ENCODE assay signal across 16 cellular contexts in genomic region chr1:114587203-114587991, GRCh38. TPM values are rescaled to one million over a fixed set of nuclear protein-coding genes. Genes with fewer than 3 reads are reported as not detected.
A peak's percentile ranks its signal among the peaks of the same experiment; 100 is the strongest.
DNase-seq lines count a peak whose midpoint lies in the region; ATAC-seq, FAIRE-seq and TF ChIP-seq lines count a peak whose summit lies in the region.
"Had no signal": no experiment of that assay in that cellular context is flagged by ENCODE, and none has a peak within 500 bp of the region (broad histone marks: within the 10 kb centered on the region; RNA-seq: fewer than 3 reads in every experiment).

No MANE protein-coding gene starts in this region.

- H3K18ac ChIP-seq in trophoblast cell (ENCODE audit: low read length), result no peak overlapping the region

- H4K20me1 ChIP-seq in Karpas-422 (ENCODE audit: insufficient read depth, low read depth, low read length), result no peaks in the 10 kb centered on the region
- H4K20me1 ChIP-seq: BLaER1 treated with 17β-estradiol and CSF1 and Interleukin-3, amounts not matched to agents 10 nM and 100 nM had no signal

- no peak overlapping the region for H3K4me3 ChIP-seq in heart left ventricle
- no peak overlapping the region for H3K4me3 ChIP-seq in right cardiac atrium (ENCODE audit: low read length)
- 0 out of 2 replicates have a peak overlapping the region, but pooled peaks have one; percentile 20 for H3K4me3 ChIP-seq in Karpas-422 (ENCODE audit: low read length)
- H3K4me3 ChIP-seq in bronchial epithelial cell (ENCODE audit: low read depth, low read length), result no peak overlapping the region
- H3K4me3 ChIP-seq in trophoblast cell (ENCODE audit: low read depth, low read length), result no peak overlapping the region
- H3K4me3 ChIP-seq: BLaER1 treated with 17β-estradiol and CSF1 and Interleukin-3, amounts not matched to agents 10 nM and 100 nM; GM12878; GM23248 had no signal

- TF ChIP-seq POLR2A in heart left ventricle (IDR thresholded peaks at IDR 0.05), result no peak

- H2BK5ac ChIP-seq in trophoblast cell (ENCODE audit: low read depth, low read length, poor library complexity), result no peak overlapping the region

- H2AFZ ChIP-seq in Karpas-422 (ENCODE audit: low read length), result peak overlapping the region; percentile 72
- no peak overlapping the region for H2AFZ ChIP-seq in trophoblast cell (ENCODE audit: insufficient read depth, low read length, poor library complexity)
- H2AFZ ChIP-seq: GM23248 had no signal

- no peak overlapping the region for H2BK120ac ChIP-seq in trophoblast cell (ENCODE audit: insufficient read depth, low read length, poor library complexity)

- H3K27me3 ChIP-seq in heart left ventricle, result no peaks in the 10 kb centered on the region
- no peaks in the 10 kb centered on the region for H3K27me3 ChIP-seq in right cardiac atrium (ENCODE audit: control insufficient read depth, insufficient read depth)
- no peaks in the 10 kb centered on the region for H3K27me3 ChIP-seq in Karpas-422 (ENCODE audit: low read length)
- H3K27me3 ChIP-seq in bronchial epithelial cell (ENCODE audit: control insufficient read depth, insufficient read depth, low read length), result no peaks in the 10 kb centered on the region
- H3K27me3 ChIP-seq in trophoblast cell (ENCODE audit: insufficient read depth, low read length), result no peaks in the 10 kb centered on the region
- H3K27me3 ChIP-seq: BLaER1 treated with 17β-estradiol and CSF1 and Interleukin-3, amounts not matched to agents 10 nM and 100 nM had no signal

- H3K79me2 ChIP-seq in Karpas-422 (ENCODE audit: low read length), result no peaks in the 10 kb centered on the region
- no peaks in the 10 kb centered on the region for H3K79me2 ChIP-seq in trophoblast cell (ENCODE audit: control insufficient read depth, insufficient read depth, low read length, poor library complexity)

- no peak overlapping the region for H3K4ac ChIP-seq in trophoblast cell (ENCODE audit: low read depth, low read length)

- intact Hi-C loops in heart left ventricle (cut with DNase I) (loop anchor here in 5 of 10 donors (5.0 to 10.0 kb wide), 5 partner anchors 75 to 243 kb away; partner anchors contain the start of genes CSDE1 (in 3 of the 5), NRAS (in 2 of the 5), DENND2C (in 1 of the 5) and TRIM33 (in 1 of the 5)), right cardiac atrium (cut with DNase I) (no loop called here)

- H3K4me2 ChIP-seq in Karpas-422 (ENCODE audit: low read depth, low read length, poor library complexity, severe bottlenecking) (peak overlapping the region; percentile 37), trophoblast cell (ENCODE audit: low read length) (no peak overlapping the region)
- H3K4me2 ChIP-seq: BLaER1 treated with 17β-estradiol and CSF1 and Interleukin-3, amounts not matched to agents 10 nM and 100 nM had no signal

- no peak overlapping the region for H4K91ac ChIP-seq in trophoblast cell (ENCODE audit: low read depth, low read length)

- peak; percentile 64 for FAIRE-seq in bronchial epithelial cell (lab: Jason Lieb, UNC)
- FAIRE-seq: GM12878, H54 had no signal

- ATAC-seq in heart left ventricle (no peak), right cardiac atrium (no peak), HG02870 (IDR thresholded peaks at IDR 0.05; ENCODE audit: unreplicated experiment) (no peak), HG03025 (IDR thresholded peaks at IDR 0.05; ENCODE audit: low FRiP score, unreplicated experiment) (no peak)
- ATAC-seq: GM12878, HCT116 had no signal

- no peak overlapping the region for H4K12ac ChIP-seq in trophoblast cell (ENCODE audit: low read depth, low read length)

- TF ChIP-seq CTCF in heart left ventricle (IDR thresholded peaks at IDR 0.05), result no peak
- TF ChIP-seq CTCF in bronchial epithelial cell (IDR thresholded peaks at IDR 0.05; ENCODE audit: insufficient read depth, low read length, severe bottlenecking), result no peak

- no peak overlapping the region for H3K14ac ChIP-seq in trophoblast cell (ENCODE audit: low read length)

- H3K36me3 ChIP-seq in heart left ventricle, result peaks cover 0 to 20% (median 0%) of the 10 kb centered on the region in 9 donors
- H3K36me3 ChIP-seq in Karpas-422 (ENCODE audit: insufficient read depth, low read length), result no peaks in the 10 kb centered on the region
- H3K36me3 ChIP-seq in bronchial epithelial cell (ENCODE audit: control insufficient read depth, insufficient read depth, low read length), result peaks cover 7% of the 10 kb centered on the region
- H3K36me3 ChIP-seq in trophoblast cell (ENCODE audit: control insufficient read depth in 1 of 2, insufficient read depth in 2 of 2, low read length in 2 of 2), result no peaks in the 10 kb centered on the region
- H3K36me3 ChIP-seq: BLaER1 treated with 17β-estradiol and CSF1 and Interleukin-3, amounts not matched to agents 10 nM and 100 nM had no signal

- H3K9ac ChIP-seq in Karpas-422 (ENCODE audit: low read length), result peak overlapping the region; percentile 31; the same call in 1 of the 2 replicates
- no peak overlapping the region for H3K9ac ChIP-seq in trophoblast cell (ENCODE audit: low read length)
- H3K9ac ChIP-seq: BLaER1 treated with 17β-estradiol and CSF1 and Interleukin-3, amounts not matched to agents 10 nM and 100 nM; GM23248 had no signal

- no peak overlapping the region for H3K23ac ChIP-seq in trophoblast cell (ENCODE audit: low read length)

- no peak overlapping the region for H2BK12ac ChIP-seq in trophoblast cell (ENCODE audit: low read length)

- H3K4me1 ChIP-seq in heart left ventricle (peaks cover 0 to 18% (median 3%) of the 10 kb centered on the region in 12 donors), right cardiac atrium (ENCODE audit: control insufficient read depth, insufficient read depth, low read length) (no peaks in the 10 kb centered on the region), Karpas-422 (ENCODE audit: low read length) (peaks cover 7% of the 10 kb centered on the region), trophoblast cell (ENCODE audit: control insufficient read depth in 1 of 2, insufficient read depth in 2 of 2, low read length in 2 of 2) (no peaks in the 10 kb centered on the region)

- H3K9me3 ChIP-seq in heart left ventricle (no peaks in the 10 kb centered on the region), right cardiac atrium (ENCODE audit: control insufficient read depth, low read length) (no peaks in the 10 kb centered on the region), Karpas-422 (ENCODE audit: low read length) (no peaks in the 10 kb centered on the region), trophoblast cell (ENCODE audit: insufficient read depth, low read depth, low read length) (no peaks in the 10 kb centered on the region)

- DNase-seq in heart left ventricle (no peak), right cardiac atrium (no peak), Karpas-422 (no peak), bronchial epithelial cell (ENCODE audit: low read depth) (no peak), trophoblast cell (peak in 1 of 2 donors; percentile 66), NCI-H1105 treated with DMSO at 0.1 percent for 48 hours (lab: John Stamatoyannopoulos, UW) (no peak)
- DNase-seq: ACHN; CD4-positive, CD25-positive, alpha-beta regulatory T cell; DMS79; GM23248 had no signal

- H2AK5ac ChIP-seq in trophoblast cell (ENCODE audit: low read length), result peak overlapping the region; percentile 54

- WGBS in heart left ventricle, 4 donors, result 85 to 90% (median 87%) methylated on average over 16 of the region's 16 CpGs
- 87% methylated on average over 16 of the region's 16 CpGs for WGBS in right cardiac atrium
- no CpG with 5 or more reads among the region's 16 CpGs for WGBS in trophoblast cell (ENCODE audit: extremely low coverage, insufficient coverage, insufficient read length)

- no peak overlapping the region for H4K8ac ChIP-seq in trophoblast cell (ENCODE audit: low read depth, low read length)

- H3K27ac ChIP-seq in heart left ventricle (peak overlapping the region in 10 of 12 donors; percentile 15 to 75 (median 60)), right cardiac atrium (ENCODE audit: low read length) (no peak overlapping the region), Karpas-422 (ENCODE audit: low read length) (no peak overlapping the region), trophoblast cell (ENCODE audit: low read depth, low read length) (no peak overlapping the region)
- H3K27ac ChIP-seq: BLaER1 treated with 17β-estradiol and CSF1 and Interleukin-3, amounts not matched to agents 10 nM and 100 nM; GM23248 had no signal

- H3K79me1 ChIP-seq in trophoblast cell (ENCODE audit: low read length), result no peaks in the 10 kb centered on the region

- 0 out of 2 replicates have a peak, but pooled peaks cover 3% of the 10 kb centered on the region for H3K9me2 ChIP-seq in Karpas-422 (replicated peaks; ENCODE audit: insufficient read depth, low read length)

RNA-seq across cellular contexts. Expression of gene BCAS2, which starts 6.0 kb away (rescaled TPM):
- total RNA-seq in heart left ventricle (10 to 100 TPM; 28.7 to 41.6 (median 34.4) TPM), right cardiac atrium (10 to 100 TPM; 33.0 to 36.0 (median 33.8) TPM), bronchial epithelial cell (59.8 and 75.8 TPM in 2 replicates)
- polyA plus RNA-seq in heart left ventricle (10 to 100 TPM; 18.6 to 44.4 TPM), right cardiac atrium (40.1 TPM)
- 45.7 and 46.2 TPM in 2 replicates for total RNA-seq in Karpas-422 (2014; rRNA removed; shearing (Covaris generic); ENCODE audit: low replicate concordance)
- 61.0 and 61.1 TPM in 2 replicates for polyA plus RNA-seq in trophoblast cell (2013)

Comparison
In these comparisons a context has a peak if more than half of its experiments do, and no peak if none do; other contexts are left out.
1. H3K27ac ChIP-seq: peak in heart left ventricle (10 of 12); none in right cardiac atrium (single experiment), Karpas-422 (single experiment) and trophoblast cell (single experiment).